37 cellular contexts compared by ENCODE assay signal in the genomic region with DNA sequence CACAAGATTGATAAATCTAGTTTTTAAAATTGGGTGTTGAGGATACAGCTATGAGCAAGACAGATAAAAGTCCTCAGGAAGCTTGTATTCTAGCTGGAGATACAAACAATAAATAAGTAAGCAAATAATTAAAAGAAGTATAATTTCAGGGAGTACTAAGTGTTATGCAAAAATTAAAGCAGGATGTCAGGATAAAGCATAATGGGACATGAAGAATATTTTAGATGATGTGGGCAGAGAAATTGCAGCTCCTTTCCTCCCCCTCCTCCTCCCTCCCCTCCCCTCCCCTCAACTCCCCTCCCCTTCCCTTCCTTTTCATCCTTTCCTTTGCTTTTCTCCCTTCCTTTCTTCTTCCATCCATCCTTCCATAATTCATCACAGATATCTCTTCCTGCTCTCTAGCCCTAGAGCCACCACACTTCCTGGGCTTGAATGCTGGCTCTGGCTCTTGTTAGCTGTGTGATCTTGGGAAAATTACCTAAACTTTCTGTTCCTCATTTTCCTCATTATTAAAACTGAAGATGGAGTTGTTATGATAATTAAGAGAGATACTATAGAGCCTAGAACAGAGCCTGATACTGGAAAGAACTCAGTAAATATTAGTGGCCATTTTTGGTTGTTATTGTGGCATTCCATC.
"Had no signal": no experiment of that assay in that cellular context is flagged by ENCODE, and none has a peak within 500 bp of the region (broad histone marks: within the 10 kb centered on the region; RNA-seq: fewer than 3 reads in every experiment).

No MANE protein-coding gene starts in this region.

- ATAC-seq: activated CD8-positive, alpha-beta T cell treated with anti-CD3 and anti-CD28 coated beads for 36 hours; activated naive CD4-positive, alpha-beta T cell treated with anti-CD3 and anti-CD28 coated beads, Interleukin-2, amount 50 U/mL, for 72 hours; activated T-cell treated with anti-CD3 and anti-CD28 coated beads, Interleukin-2, amount 50 U/mL, for 4 hours; activated T-cell treated with anti-CD3 and anti-CD28 coated beads, Interleukin-2, amount 50 U/mL, for 72 hours; activated T-helper 17 cell treated with anti-CD3 and anti-CD28 coated beads, Interleukin-2, amount 50 U/mL, for 72 hours; body of pancreas had no signal

- FAIRE-seq: astrocyte, TTC549 had no signal

- H3K36me3 ChIP-seq: adrenal gland, brain microvascular endothelial cell, breast epithelium had no signal

- DNase-seq: activated B cell treated with CpG ODN at 0.5 μM for 24 hours; activated CD4-positive, alpha-beta memory T cell treated with anti-CD3 and anti-CD28 coated beads for 36 hours; activated CD4-positive, alpha-beta T cell treated with anti-CD3 and anti-CD28 coated beads for 4 hours; activated CD4-positive, alpha-beta T cell treated with anti-CD3 and anti-CD28 coated beads, Interleukin-2, amount 10 ng/mL, durations not matched to agents 24 days and 14 days; activated CD4-positive, alpha-beta T cell treated with anti-CD3 and anti-CD28 coated beads, Interleukin-2, amount 50 U/mL, for 1 hour; activated CD4-positive, alpha-beta T cell treated with anti-CD3 and anti-CD28 coated beads, Interleukin-2, amount 50 U/mL, for 4 hours; activated CD4-positive, CD25-positive, alpha-beta regulatory T cell treated with anti-CD3 and anti-CD28 coated beads, Interleukin-2, amount 50 U/mL, for 72 hours; activated CD8-positive, alpha-beta memory T cell treated with anti-CD3 and anti-CD28 coated beads, Interleukin-2, amount 50 U/mL, for 4 hours; activated CD8-positive, alpha-beta T cell treated with anti-CD3 and anti-CD28 coated beads for 36 hours; activated effector memory CD4-positive, alpha-beta T cell treated with anti-CD3 and anti-CD28 coated beads, Interleukin-2, amount 50 U/mL, for 16 hours; activated gamma-delta T cell treated with Interleukin-2 at 50 U/mL for 16 hours; activated naive CD4-positive, alpha-beta T cell; activated naive CD4-positive, alpha-beta T cell treated with anti-CD3 and anti-CD28 coated beads for 36 hours; activated naive CD4-positive, alpha-beta T cell treated with anti-CD3 and anti-CD28 coated beads, Interleukin-2, amount 50 U/mL, for 16 hours; activated naive CD8-positive, alpha-beta T cell treated with anti-CD3 and anti-CD28 coated beads for 36 hours; activated T-cell treated with anti-CD3 and anti-CD28 coated beads for 4 hours; activated T-cell treated with anti-CD3 and anti-CD28 coated beads, Interleukin-2, amount 50 U/mL, for 1 hour; activated T-cell treated with anti-CD3 and anti-CD28 coated beads, Interleukin-2, amount 50 U/mL, for 4 hours; activated T-cell treated with anti-CD3 and anti-CD28 coated beads, Interleukin-2, amount 50 U/mL, for 72 hours; adrenal gland; amniotic stem cell; aorta; body of pancreas; brain microvascular endothelial cell; central memory CD4-positive, alpha-beta T cell; T-helper 1 cell; T-helper 2 cell; T-helper 9 cell had no signal

- H3K27ac ChIP-seq: adrenal gland, body of pancreas, brain microvascular endothelial cell, breast epithelium, VCaP had no signal

- H3K27me3 Mint-ChIP-seq: activated CD4-positive, alpha-beta T cell treated with anti-CD3 and anti-CD28 coated beads, Interleukin-2, amount 10 ng/mL, durations not matched to agents 24 days and 14 days had no signal

- H3K4me3 Mint-ChIP-seq: activated B cell treated with CpG ODN at 0.5 μM for 24 hours; activated CD4-positive, alpha-beta memory T cell treated with anti-CD3 and anti-CD28 coated beads for 36 hours; activated CD4-positive, alpha-beta T cell treated with anti-CD3 and anti-CD28 coated beads, Interleukin-2, amount 10 ng/mL, durations not matched to agents 24 days and 14 days; activated CD8-positive, alpha-beta T cell treated with anti-CD3 and anti-CD28 coated beads for 36 hours; activated naive CD4-positive, alpha-beta T cell treated with anti-CD3 and anti-CD28 coated beads for 36 hours; activated naive CD8-positive, alpha-beta T cell treated with anti-CD3 and anti-CD28 coated beads for 36 hours; activated T-cell treated with anti-CD3 and anti-CD28 coated beads, Interleukin-2, amount 50 U/mL, for 4 hours; activated T-cell treated with anti-CD3 and anti-CD28 coated beads, Interleukin-2, amount 50 U/mL, for 72 hours; activated T-helper 1 cell treated with anti-CD3 and anti-CD28 coated beads, Interleukin-12 subunit alpha, Interleukin-12 subunit beta, Interleukin-2, Interleukin-4 antibody, amounts not matched to agents 30 ng/mL and 10 ng/mL and 1 ng/mL, durations not matched to agents 14 hours and 24 hours and 36 hours; activated T-helper 17 cell treated with anti-CD3 and anti-CD28 coated beads, Interleukin-2, amount 50 U/mL, for 72 hours; T-helper 1 cell treated with Interleukin-12 subunit alpha and Interleukin-12 subunit beta and Interleukin-4 antibody, amounts not matched to agents 30 μg/mL and 1 μg/mL, for 36 hours; T-helper 2 cell treated with Interferon-gamma antibody and Interleukin-4, amounts not matched to agents 5 μg/mL and 100 μg/mL, for 36 hours had no signal

- H3K27me3 ChIP-seq: adrenal gland, body of pancreas, brain microvascular endothelial cell, breast epithelium had no signal

- H3K9me3 Mint-ChIP-seq: activated CD4-positive, alpha-beta T cell treated with anti-CD3 and anti-CD28 coated beads, Interleukin-2, amount 10 ng/mL, durations not matched to agents 24 days and 14 days; activated naive CD4-positive, alpha-beta T cell treated with anti-CD3 and anti-CD28 coated beads for 36 hours; activated naive CD4-positive, alpha-beta T cell treated with anti-CD3 and anti-CD28 coated beads, Interleukin-2, amount 50 U/mL, for 72 hours; activated naive CD8-positive, alpha-beta T cell treated with anti-CD3 and anti-CD28 coated beads for 36 hours; activated T-cell treated with anti-CD3 and anti-CD28 coated beads, Interleukin-2, amount 50 U/mL, for 4 hours; activated T-helper 1 cell treated with anti-CD3 and anti-CD28 coated beads, Interleukin-12 subunit alpha, Interleukin-12 subunit beta, Interleukin-2, Interleukin-4 antibody, amounts not matched to agents 30 ng/mL and 10 ng/mL and 1 ng/mL, durations not matched to agents 14 hours and 24 hours and 36 hours; activated T-helper 17 cell treated with anti-CD3 and anti-CD28 coated beads, Interleukin-2, amount 50 U/mL, for 72 hours; T-helper 1 cell treated with Interleukin-12 subunit alpha and Interleukin-12 subunit beta and Interleukin-4 antibody, amounts not matched to agents 30 μg/mL and 1 μg/mL, for 36 hours; T-helper 2 cell treated with Interferon-gamma antibody and Interleukin-4, amounts not matched to agents 5 μg/mL and 100 μg/mL, for 36 hours had no signal

- H3K27ac Mint-ChIP-seq: activated B cell treated with CpG ODN at 0.5 μM for 24 hours; activated CD4-positive, alpha-beta memory T cell treated with anti-CD3 and anti-CD28 coated beads for 36 hours; activated CD4-positive, alpha-beta T cell treated with anti-CD3 and anti-CD28 coated beads, Interleukin-2, amount 10 ng/mL, durations not matched to agents 24 days and 14 days; activated CD8-positive, alpha-beta T cell treated with anti-CD3 and anti-CD28 coated beads for 36 hours; activated naive CD4-positive, alpha-beta T cell treated with anti-CD3 and anti-CD28 coated beads for 36 hours; activated naive CD4-positive, alpha-beta T cell treated with anti-CD3 and anti-CD28 coated beads, Interleukin-2, amount 50 U/mL, for 72 hours; activated naive CD8-positive, alpha-beta T cell treated with anti-CD3 and anti-CD28 coated beads for 36 hours; activated T-cell treated with anti-CD3 and anti-CD28 coated beads, Interleukin-2, amount 50 U/mL, for 72 hours; activated T-helper 1 cell treated with anti-CD3 and anti-CD28 coated beads, Interleukin-12 subunit alpha, Interleukin-12 subunit beta, Interleukin-2, Interleukin-4 antibody, amounts not matched to agents 30 ng/mL and 10 ng/mL and 1 ng/mL, durations not matched to agents 14 hours and 24 hours and 36 hours; activated T-helper 17 cell treated with anti-CD3 and anti-CD28 coated beads, Interleukin-2, amount 50 U/mL, for 72 hours; T-helper 1 cell treated with Interleukin-12 subunit alpha and Interleukin-12 subunit beta and Interleukin-4 antibody, amounts not matched to agents 30 μg/mL and 1 μg/mL, for 36 hours; T-helper 2 cell treated with Interferon-gamma antibody and Interleukin-4, amounts not matched to agents 5 μg/mL and 100 μg/mL, for 36 hours had no signal

- H3K4me1 Mint-ChIP-seq: activated B cell treated with CpG ODN at 0.5 μM for 24 hours; activated CD4-positive, alpha-beta T cell treated with anti-CD3 and anti-CD28 coated beads, Interleukin-2, amount 10 ng/mL, durations not matched to agents 24 days and 14 days; activated naive CD8-positive, alpha-beta T cell treated with anti-CD3 and anti-CD28 coated beads for 36 hours; activated T-helper 17 cell treated with anti-CD3 and anti-CD28 coated beads, Interleukin-2, amount 50 U/mL, for 72 hours had no signal

- H3K36me3 Mint-ChIP-seq: activated CD4-positive, alpha-beta memory T cell treated with anti-CD3 and anti-CD28 coated beads for 36 hours; activated naive CD4-positive, alpha-beta T cell treated with anti-CD3 and anti-CD28 coated beads, Interleukin-2, amount 50 U/mL, for 72 hours; activated naive CD8-positive, alpha-beta T cell treated with anti-CD3 and anti-CD28 coated beads for 36 hours had no signal

- H3K9me3 ChIP-seq: adrenal gland, body of pancreas, breast epithelium had no signal

- H3K4me3 ChIP-seq: adrenal gland, body of pancreas, breast epithelium had no signal

- H3K4me1 ChIP-seq: adrenal gland, breast epithelium had no signal
